Comparison of ENCODE assay signal across 19 cellular contexts in genomic region chr1:115781343-115781742, GRCh38. TPM values are rescaled to one million over a fixed set of nuclear protein-coding genes. Genes with fewer than 3 reads are reported as not detected.
DNase-seq lines count a peak whose midpoint lies in the region; TF ChIP-seq lines count a peak whose summit lies in the region.
"Had no signal": no experiment of that assay in that cellular context is flagged by ENCODE, and none has a peak within 500 bp of the region (broad histone marks: within the 10 kb centered on the region; RNA-seq: fewer than 3 reads in every experiment).

No MANE protein-coding gene starts in this region.

- H4K91ac ChIP-seq in mesenchymal stem cell (ENCODE audit: low read length), result no peak overlapping the region

- TF ChIP-seq CTCF in BJ (IDR thresholded peaks at IDR 0.05; ENCODE audit: insufficient read depth, low read depth, low read length), result no peak
- no peak for TF ChIP-seq CTCF in GM13976 (IDR thresholded peaks at IDR 0.05; ENCODE audit: borderline replicate concordance, control extremely low read depth, extremely low read depth, insufficient read depth, missing control alignments)

- H3K79me1 ChIP-seq in mesenchymal stem cell (replicated peaks; ENCODE audit: low read length, poor library complexity, severe bottlenecking), result no peaks in the 10 kb centered on the region

- CTCF ChIA-PET in BJ (lab: Yijun Ruan, JAX), result interaction anchor here (1.2 to 3.3 kb wide), 6 partner anchors 10 to 200 kb away, joined by 5 to 15 read pairs (median 8); no protein-coding TSS in a partner anchor

- DNase-seq in BJ (ENCODE audit: low read depth) (peak; percentile 14), MV-4-11 (lab: John Stamatoyannopoulos, UW) (peak; percentile 58), epithelial cell of prostate (ENCODE audit: low read depth, low spot score) (peak; percentile 89), mesenchymal stem cell (peak; percentile 81), cardiac septum (ENCODE audit: low spot score) (no peak), GM13976 (ENCODE audit: low spot score) (no peak)
- DNase-seq in activated T-cell treated with anti-CD3 and anti-CD28 coated beads, Interleukin-2, amount 50 U/mL, for 24 hours, result no peak
- no peak for DNase-seq in effector memory CD4-positive, alpha-beta T cell
- DNase-seq: activated CD4-positive, CD25-positive, alpha-beta regulatory T cell; activated CD8-positive, alpha-beta memory T cell treated with anti-CD3 and anti-CD28 coated beads, Interleukin-2, amount 50 U/mL, for 48 hours; BE2C; cerebellar nuclear complex; DMS 273 treated with DMSO at 0.1 percent for 48 hours; mucosa of descending colon; NCI-H1092 treated with DMSO at 0.1 percent for 48 hours; posterior cingulate gyrus; stimulated activated CD4-positive, alpha-beta T cell treated with anti-CD3 and anti-CD28 coated beads, Interleukin-1b, Interleukin-23, amount 100 ng/mL, for 48 hours had no signal

- intact Hi-C loops in cardiac septum (cut with DNase I), result no loop called here

- no peak overlapping the region for H3K4me3 ChIP-seq in BJ (ENCODE audit: low read depth, low read length)
- H3K4me3 ChIP-seq in mesenchymal stem cell (ENCODE audit: insufficient read depth in 1 of 2, low read depth in 1 of 2, low read length in 2 of 2), result no peak overlapping the region
- no peak overlapping the region for H3K4me3 ChIP-seq in effector memory CD4-positive, alpha-beta T cell (ENCODE audit: insufficient read depth, low read depth, low read length, poor library complexity, severe bottlenecking)
- H3K4me3 ChIP-seq: mucosa of descending colon had no signal

- no peak overlapping the region for H3K14ac ChIP-seq in mesenchymal stem cell (ENCODE audit: low read length in 2 of 2)

- H3K18ac ChIP-seq in mesenchymal stem cell (ENCODE audit: low read depth in 1 of 2, low read length in 2 of 2), result no peak overlapping the region

- H3K4me1 ChIP-seq in mesenchymal stem cell (ENCODE audit: control insufficient read depth, insufficient read depth, low read depth, low read length), result peaks cover 3% of the 10 kb centered on the region
- H3K4me1 ChIP-seq in effector memory CD4-positive, alpha-beta T cell (ENCODE audit: control insufficient read depth, insufficient read depth, low read length, poor library complexity, severe bottlenecking), result no peaks in the 10 kb centered on the region
- H3K4me1 ChIP-seq: BE2C had no signal

- H2BK5ac ChIP-seq in mesenchymal stem cell (ENCODE audit: low read depth, low read length, poor library complexity, severe bottlenecking), result no peak overlapping the region

- peak overlapping the region; percentile 54 for H3K9ac ChIP-seq in mesenchymal stem cell (ENCODE audit: low read length)

- no peak overlapping the region for H2AFZ ChIP-seq in mesenchymal stem cell (ENCODE audit: low read depth, low read length)

- no peaks in the 10 kb centered on the region for H3K36me3 Mint-ChIP-seq in activated T-cell treated with anti-CD3 and anti-CD28 coated beads, Interleukin-2, amount 50 U/mL, for 24 hours (ENCODE audit: low read depth)
- H3K36me3 Mint-ChIP-seq: type B pancreatic cell had no signal

- H3K27ac Mint-ChIP-seq in activated T-cell treated with anti-CD3 and anti-CD28 coated beads, Interleukin-2, amount 50 U/mL, for 24 hours, result no peak overlapping the region
- H3K27ac Mint-ChIP-seq: activated naive CD8-positive, alpha-beta T cell; type B pancreatic cell had no signal

- H3K4me1 Mint-ChIP-seq in activated T-cell treated with anti-CD3 and anti-CD28 coated beads, Interleukin-2, amount 50 U/mL, for 24 hours (ENCODE audit: low read depth), result no peaks in the 10 kb centered on the region

- in situ Hi-C loops in GM13976 (cut with MboI; ENCODE audit: low sequenced_read_pairs, unreplicated experiment), result no loop called here

- H3K4ac ChIP-seq in mesenchymal stem cell (ENCODE audit: low read depth in 1 of 2, low read length in 2 of 2), result no peak overlapping the region

- H2BK15ac ChIP-seq in mesenchymal stem cell (ENCODE audit: low read depth, poor library complexity, severe bottlenecking), result no peak overlapping the region

- no peak overlapping the region for H2AK5ac ChIP-seq in mesenchymal stem cell (ENCODE audit: low read length, severe bottlenecking)

- POLR2A ChIA-PET in BJ (lab: Charles Lee), result no interaction called here

- no peak overlapping the region for H2BK120ac ChIP-seq in mesenchymal stem cell (ENCODE audit: low read depth, low read length)

- H4K8ac ChIP-seq in mesenchymal stem cell (ENCODE audit: low read length), result no peak overlapping the region

- H3K9me3 Mint-ChIP-seq in activated T-cell treated with anti-CD3 and anti-CD28 coated beads, Interleukin-2, amount 50 U/mL, for 24 hours, result no peaks in the 10 kb centered on the region
- H3K9me3 Mint-ChIP-seq: type B pancreatic cell had no signal

- whole genome bisulfite sequencing in mesenchymal stem cell, result 43% methylated on average over 1 of the region's 1 CpG

- no peak overlapping the region for H3K23ac ChIP-seq in mesenchymal stem cell (ENCODE audit: low read length in 2 of 2)

- H3K27me3 Mint-ChIP-seq in activated T-cell treated with anti-CD3 and anti-CD28 coated beads, Interleukin-2, amount 50 U/mL, for 24 hours, result peaks cover 47% of the 10 kb centered on the region
- H3K27me3 Mint-ChIP-seq: type B pancreatic cell had no signal

- H3K36me3 ChIP-seq in BJ (ENCODE audit: control insufficient read depth, insufficient read depth, low read length) (no peaks in the 10 kb centered on the region), mesenchymal stem cell (ENCODE audit: control insufficient read depth in 1 of 2, insufficient read depth in 2 of 2, low read depth in 1 of 2, low read length in 2 of 2) (no peaks in the 10 kb centered on the region)
- H3K36me3 ChIP-seq in effector memory CD4-positive, alpha-beta T cell (ENCODE audit: control insufficient read depth, insufficient read depth, low read length), result no peaks in the 10 kb centered on the region
- H3K36me3 ChIP-seq: BE2C had no signal

- no peak overlapping the region for H2BK12ac ChIP-seq in mesenchymal stem cell (ENCODE audit: low read length in 2 of 2)

- H3K9me3 ChIP-seq in mesenchymal stem cell (ENCODE audit: control insufficient read depth, low read length), result no peaks in the 10 kb centered on the region
- H3K9me3 ChIP-seq in effector memory CD4-positive, alpha-beta T cell (ENCODE audit: control insufficient read depth, low read length), result no peaks in the 10 kb centered on the region
- H3K9me3 ChIP-seq: BE2C, mucosa of descending colon had no signal

- H3K27ac ChIP-seq in epithelial cell of prostate (peak overlapping the region; percentile 99), mesenchymal stem cell (ENCODE audit: low read length, poor library complexity, severe bottlenecking) (no peak overlapping the region)
- no peak overlapping the region for H3K27ac ChIP-seq in effector memory CD4-positive, alpha-beta T cell (ENCODE audit: insufficient read depth, low read length, poor library complexity, severe bottlenecking)

- H3K4me2 ChIP-seq in mesenchymal stem cell (ENCODE audit: low read length, poor library complexity, severe bottlenecking), result no peak overlapping the region

- no peak overlapping the region for H3K4me3 Mint-ChIP-seq in activated T-cell treated with anti-CD3 and anti-CD28 coated beads, Interleukin-2, amount 50 U/mL, for 24 hours
- H3K4me3 Mint-ChIP-seq: activated naive CD8-positive, alpha-beta T cell; type B pancreatic cell had no signal

- peaks cover 3% of the 10 kb centered on the region for H3K27me3 ChIP-seq in BJ (ENCODE audit: control insufficient read depth, insufficient read depth, low read length)
- no peaks in the 10 kb centered on the region for H3K27me3 ChIP-seq in mesenchymal stem cell (ENCODE audit: control insufficient read depth in 1 of 2, insufficient read depth in 1 of 2, low read length in 2 of 2)
- H3K27me3 ChIP-seq in effector memory CD4-positive, alpha-beta T cell (replicated peaks; ENCODE audit: control insufficient read depth, insufficient read depth, low read length, poor library complexity, severe bottlenecking), result peaks cover 8% of the 10 kb centered on the region

RNA-seq across cellular contexts. Expression of gene CASQ2, which starts 12.8 kb away (rescaled TPM):
- not detected in 2 replicates for polyA plus RNA-seq in BJ (2011; rRNA removed)
- not detected in 2 replicates for polyA minus RNA-seq in BJ (2011; rRNA and poly(A)+ RNA removed)
- polyA plus RNA-seq in mesenchymal stem cell (2013, experiment 1 of 2), result not detected
- not detected for polyA plus RNA-seq in mesenchymal stem cell (2013, experiment 2 of 2)
- 1,254 TPM for total RNA-seq in cardiac septum

RNA-seq across cellular contexts. Expression of gene NHLH2, which starts 59.6 kb away (rescaled TPM):
- polyA plus RNA-seq in BJ (2011; rRNA removed), result not detected in 2 replicates
- not detected in 2 replicates for polyA minus RNA-seq in BJ (2011; rRNA and poly(A)+ RNA removed)
- polyA plus RNA-seq in mesenchymal stem cell (2013, experiment 1 of 2), result 0.01 TPM
- polyA plus RNA-seq in mesenchymal stem cell (2013, experiment 2 of 2), result 0.01 TPM
- total RNA-seq in cardiac septum, result 0.22 TPM
- total RNA-seq: mucosa of descending colon had no signal

Comparison
In these comparisons a context has a peak if more than half of its experiments do, and no peak if none do; other contexts are left out.
1. DNase-seq: peak in BJ (single experiment), MV-4-11 (single experiment), epithelial cell of prostate (single experiment) and mesenchymal stem cell (single experiment); none in activated T-cell treated with anti-CD3 and anti-CD28 coated beads, Interleukin-2, amount 50 U/mL, for 24 hours (single experiment), effector memory CD4-positive, alpha-beta T cell (0 of 3), cardiac septum (single experiment) and GM13976 (single experiment).